1 cellular context compared by ENCODE assay signal in genomic region chr7:123823898-123824753, GRCh38.
TF ChIP-seq lines count a peak whose summit lies in the region.

No MANE protein-coding gene starts in this region.

TF ChIP-seq in H1, 55 proteins besides CTCF, POLR2A, EP300 and RAD21:
- no peak for TF ChIP-seq SRF (IDR thresholded peaks at IDR 0.05; ENCODE audit: low read depth, low read length)
- TF ChIP-seq TBP (IDR thresholded peaks at IDR 0.05; ENCODE audit: low read depth, low read length): no peak
- TF ChIP-seq TAF7 (optimal IDR thresholded peaks at IDR 0.05; ENCODE audit: borderline replicate concordance, low read depth, low read length): no peak
